9 cellular contexts compared by ENCODE assay signal in genomic region chr6:13273931-13274706, GRCh38. TPM values are rescaled to one million over a fixed set of nuclear protein-coding genes. Genes with fewer than 3 reads are reported as not detected.
DNase-seq lines count a peak whose midpoint lies in the region; ATAC-seq and TF ChIP-seq lines count a peak whose summit lies in the region.
"Had no signal": no experiment of that assay in that cellular context is flagged by ENCODE, and none has a peak within 500 bp of the region (broad histone marks: within the 10 kb centered on the region; RNA-seq: fewer than 3 reads in every experiment).

No MANE protein-coding gene starts in this region.

- ATAC-seq in CD4-positive, alpha-beta T cell (ENCODE audit: poor library complexity): peak; percentile 90
- ATAC-seq in GM21786 (IDR thresholded peaks at IDR 0.05; ENCODE audit: unreplicated experiment) (peak; percentile 41), GM18870 (IDR thresholded peaks at IDR 0.05; ENCODE audit: unreplicated experiment) (no peak)

- H3K27me3 Mint-ChIP-seq in CD4-positive, alpha-beta T cell: no peaks in the 10 kb centered on the region
- no peaks in the 10 kb centered on the region for H3K27me3 Mint-ChIP-seq in progenitor cell of endocrine pancreas

- TF ChIP-seq CTCF in CD4-positive, alpha-beta T cell (IDR thresholded peaks at IDR 0.05): no peak
- TF ChIP-seq CTCF in progenitor cell of endocrine pancreas (IDR thresholded peaks at IDR 0.05; ENCODE audit: unreplicated experiment): no peak

- no peaks in the 10 kb centered on the region for H3K27me3 ChIP-seq in CD4-positive, alpha-beta T cell (ENCODE audit: control insufficient read depth, insufficient read depth, low read length)

- intact Hi-C loops in CD4-positive, alpha-beta T cell (cut with DNase I, micrococcal nuclease): no loop called here

- H3K9me3 Mint-ChIP-seq in CD4-positive, alpha-beta T cell: no peaks in the 10 kb centered on the region
- H3K9me3 Mint-ChIP-seq in progenitor cell of endocrine pancreas (ENCODE audit: low read depth): no peaks in the 10 kb centered on the region

- peaks cover 26% of the 10 kb centered on the region for H3K4me1 Mint-ChIP-seq in CD4-positive, alpha-beta T cell (ENCODE audit: low read depth)
- peaks cover 5% of the 10 kb centered on the region for H3K4me1 Mint-ChIP-seq in progenitor cell of endocrine pancreas (ENCODE audit: low read depth)

- POLR2A ChIA-PET in CD4-positive, alpha-beta T cell (lab: Charles Lee): no interaction called here

- no peaks in the 10 kb centered on the region for H3K9me3 ChIP-seq in CD4-positive, alpha-beta T cell (ENCODE audit: control insufficient read depth, low read length)

- H3K27ac ChIP-seq in CD4-positive, alpha-beta T cell (ENCODE audit: low read depth, low read length): peak overlapping the region; percentile 5

- H3K36me3 Mint-ChIP-seq in CD4-positive, alpha-beta T cell (ENCODE audit: low read depth): no peaks in the 10 kb centered on the region
- peaks cover 2% of the 10 kb centered on the region for H3K36me3 Mint-ChIP-seq in progenitor cell of endocrine pancreas (ENCODE audit: insufficient read depth)

- DNase-seq in CD4-positive, alpha-beta T cell: peak in 9 of 10 experiments; percentile 6 to 46 (median 22)
- DNase-seq in OCI-M1 (lab: John Stamatoyannopoulos, UW): peak; percentile 93
- peak; percentile 14 for DNase-seq in activated gamma-delta T cell (lab: John Stamatoyannopoulos, UW)
- DNase-seq in progenitor cell of endocrine pancreas (ENCODE audit: low spot score, unreplicated experiment): no peak
- no peak for DNase-seq in DMS 273 treated with DMSO at 0.1 percent for 48 hours (lab: John Stamatoyannopoulos, UW)
- no peak for DNase-seq in NCI-H1092 treated with DMSO at 0.1 percent for 48 hours (lab: John Stamatoyannopoulos, UW)
- DNase-seq: DND-41 had no signal

- CTCF ChIA-PET in CD4-positive, alpha-beta T cell (lab: Charles Lee): interaction anchor here (0.7 kb wide), 1 partner anchor 25 kb away, joined by 3 read pairs; no protein-coding TSS in a partner anchor

- peak overlapping the region; percentile 77 for H3K4me3 Mint-ChIP-seq in CD4-positive, alpha-beta T cell
- no peak overlapping the region for H3K4me3 Mint-ChIP-seq in progenitor cell of endocrine pancreas (ENCODE audit: low read depth)

- peak overlapping the region; percentile 25 for H3K27ac Mint-ChIP-seq in CD4-positive, alpha-beta T cell
- peak overlapping the region; percentile 38 for H3K27ac Mint-ChIP-seq in progenitor cell of endocrine pancreas

RNA-seq across cellular contexts. Expression of gene TBC1D7, which starts 54.2 kb away (rescaled TPM):
- 10 to 100 TPM; 10.2 to 12.3 TPM for total RNA-seq in CD4-positive, alpha-beta T cell
- total RNA-seq in progenitor cell of endocrine pancreas: 34.3 and 34.7 TPM in 2 replicates

Comparison
In these comparisons a context has a peak if more than half of its experiments do, and no peak if none do; other contexts are left out.
1. DNase-seq: peak in CD4-positive, alpha-beta T cell (9 of 10), OCI-M1 (single experiment) and activated gamma-delta T cell (single experiment); none in progenitor cell of endocrine pancreas (single experiment), DMS 273 treated with DMSO at 0.1 percent for 48 hours (single experiment) and NCI-H1092 treated with DMSO at 0.1 percent for 48 hours (single experiment).